Comparison of ENCODE assay signal across 10 cellular contexts in the genomic region with DNA sequence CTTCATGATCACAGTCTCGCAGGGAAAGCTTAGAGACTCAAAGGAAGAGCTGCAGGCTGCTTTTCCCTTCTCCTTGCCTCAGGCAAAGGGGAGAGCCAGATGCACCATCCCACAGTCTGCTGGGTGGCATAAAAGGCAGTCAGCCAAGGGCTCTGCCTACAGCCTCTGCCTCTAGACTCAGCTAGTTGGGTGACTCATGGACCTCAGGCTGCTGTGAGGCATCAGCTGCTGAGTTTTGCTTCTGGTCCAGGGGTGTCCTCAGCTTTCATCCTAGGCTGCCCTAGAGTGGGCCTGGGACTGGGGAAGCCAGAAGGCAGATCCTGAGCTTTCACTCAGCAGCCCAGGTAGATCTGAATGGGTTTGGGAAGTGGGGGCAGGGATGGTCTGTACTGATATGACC. TPM values are rescaled to one million over a fixed set of nuclear protein-coding genes. Genes with fewer than 3 reads are reported as not detected.
A peak's percentile ranks its signal among the peaks of the same experiment; 100 is the strongest.
DNase-seq lines count a peak whose midpoint lies in the region; ATAC-seq and TF ChIP-seq lines count a peak whose summit lies in the region.
"Had no signal": no experiment of that assay in that cellular context is flagged by ENCODE, and none has a peak within 500 bp of the region (broad histone marks: within the 10 kb centered on the region; RNA-seq: fewer than 3 reads in every experiment).

No MANE protein-coding gene starts in this region.

- H3K9me3 Mint-ChIP-seq in endodermal cell = no peaks in the 10 kb centered on the region
- H3K9me3 Mint-ChIP-seq in osteocyte (ENCODE audit: unreplicated experiment) = no peaks in the 10 kb centered on the region

- H3K36me3 ChIP-seq in endodermal cell (ENCODE audit: control insufficient read depth, insufficient read depth, low read length) = no peaks in the 10 kb centered on the region
- H3K36me3 ChIP-seq: right lobe of liver, upper lobe of left lung had no signal

- H3K27ac Mint-ChIP-seq in endodermal cell (no peak overlapping the region), osteocyte (ENCODE audit: unreplicated experiment) (peak overlapping the region; percentile 55)

- no peaks in the 10 kb centered on the region for H3K9me3 ChIP-seq in endodermal cell (ENCODE audit: control insufficient read depth, low read length)
- H3K9me3 ChIP-seq: right lobe of liver, upper lobe of left lung had no signal

- peaks cover 7% of the 10 kb centered on the region for H3K27me3 ChIP-seq in endodermal cell (ENCODE audit: control insufficient read depth, insufficient read depth, low read length, poor library complexity, severe bottlenecking)
- H3K27me3 ChIP-seq: right lobe of liver, upper lobe of left lung had no signal

- TF ChIP-seq CTCF in endodermal cell (conservative IDR thresholded peaks at IDR 0.05) = no peak
- TF ChIP-seq CTCF in osteocyte (IDR thresholded peaks at IDR 0.05) = no peak

- 67 to 83% methylated on average over 1 of the region's 1 CpG for WGBS in endodermal cell (ENCODE audit: insufficient coverage in 1 of 2, insufficient read length in 1 of 2), 2 experiments

- peaks cover 38% of the 10 kb centered on the region for H3K4me1 Mint-ChIP-seq in endodermal cell
- peaks cover 13% of the 10 kb centered on the region for H3K4me1 Mint-ChIP-seq in osteocyte (ENCODE audit: unreplicated experiment)

- peaks cover 26% of the 10 kb centered on the region for H3K27me3 Mint-ChIP-seq in endodermal cell (ENCODE audit: insufficient read depth)
- H3K27me3 Mint-ChIP-seq in osteocyte (ENCODE audit: unreplicated experiment) = peaks cover 18% of the 10 kb centered on the region

- H3K9ac ChIP-seq in endodermal cell (ENCODE audit: extremely low read depth, low read length, poor library complexity, severe bottlenecking) = no peak overlapping the region

- H3K36me3 Mint-ChIP-seq in endodermal cell (ENCODE audit: low read depth) = no peaks in the 10 kb centered on the region
- H3K36me3 Mint-ChIP-seq in osteocyte (ENCODE audit: unreplicated experiment) = no peaks in the 10 kb centered on the region

- H3K4me3 Mint-ChIP-seq in endodermal cell (no peak overlapping the region), osteocyte (ENCODE audit: unreplicated experiment) (no peak overlapping the region)

- ATAC-seq in HG03139 (IDR thresholded peaks at IDR 0.05; ENCODE audit: unreplicated experiment) (no peak), GM18520 (IDR thresholded peaks at IDR 0.05; ENCODE audit: unreplicated experiment) (no peak)

- no peak overlapping the region for H3K27ac ChIP-seq in endodermal cell (ENCODE audit: low read depth, low read length)
- H3K27ac ChIP-seq: right lobe of liver, upper lobe of left lung had no signal

- peak; percentile 32 for DNase-seq in ELF-1 (ENCODE audit: low read depth, low spot score)
- peak; percentile 70 for DNase-seq in NCI-H1694 treated with DMSO at 0.1 percent for 48 hours (lab: John Stamatoyannopoulos, UW)
- DNase-seq in endodermal cell = peak; percentile 57
- DNase-seq in osteocyte (ENCODE audit: extremely low spot score, unreplicated experiment) = no peak
- no peak for DNase-seq in NCI-H2227 treated with DMSO at 0.1 percent for 48 hours (lab: John Stamatoyannopoulos, UW)
- no peak for DNase-seq in NCI-H2107 (lab: John Stamatoyannopoulos, UW)
- DNase-seq: right lobe of liver had no signal

- H3K4me3 ChIP-seq in endodermal cell (ENCODE audit: low read length) = no peak overlapping the region
- H3K4me3 ChIP-seq: right lobe of liver, upper lobe of left lung had no signal

- peaks cover 19% of the 10 kb centered on the region for H3K4me1 ChIP-seq in endodermal cell (ENCODE audit: control insufficient read depth, insufficient read depth, low read length)
- H3K4me1 ChIP-seq: right lobe of liver, upper lobe of left lung had no signal

RNA-seq across cellular contexts. Expression of a gene that starts 11.7 kb away (rescaled TPM):
- total RNA-seq in endodermal cell = under 1 TPM; 0.18 to 0.27 TPM
- polyA plus RNA-seq in endodermal cell (2013, experiment 1 of 2) = 0.11 TPM
- 0.12 TPM for polyA plus RNA-seq in endodermal cell (2013, experiment 2 of 2)
- 0.05 TPM in 1 of 2 replicates, not detected in the other for total RNA-seq in osteocyte

Comparison
In these comparisons a context has a peak if more than half of its experiments do, and no peak if none do; other contexts are left out.
1. DNase-seq: peak in ELF-1 (single experiment), NCI-H1694 treated with DMSO at 0.1 percent for 48 hours (single experiment) and endodermal cell (single experiment); none in osteocyte (single experiment), NCI-H2227 treated with DMSO at 0.1 percent for 48 hours (single experiment) and NCI-H2107 (single experiment).